Comparison of ENCODE assay signal across 1 cellular context in genomic region chr2:226799976-226800940, GRCh38.
TF ChIP-seq lines count a peak whose summit lies in the region.

No MANE protein-coding gene starts in this region.

TF ChIP-seq in WTC11, 78 proteins besides CTCF, POLR2A, EP300 and RAD21 (continued from another document):
- no peak for TF ChIP-seq ATF6 (CRISPR knock-in tag; IDR thresholded peaks at IDR 0.05)
- no peak for TF ChIP-seq RORB (CRISPR knock-in tag; IDR thresholded peaks at IDR 0.05)
- no peak for TF ChIP-seq ZNF317 (CRISPR knock-in tag; IDR thresholded peaks at IDR 0.05; ENCODE audit: borderline replicate concordance, low read depth)
- no peak for TF ChIP-seq JUN (CRISPR knock-in tag; IDR thresholded peaks at IDR 0.05)
- TF ChIP-seq HMGA2 (CRISPR knock-in tag; IDR thresholded peaks at IDR 0.05) = no peak
